ENCODE assay signal across 10 cellular contexts in genomic region chr4:100479971-100480370, GRCh38. TPM values are rescaled to one million over a fixed set of nuclear protein-coding genes. Genes with fewer than 3 reads are reported as not detected.
"Had no signal": no experiment of that assay in that cellular context is flagged by ENCODE, and none has a peak within 500 bp of the region (broad histone marks: within the 10 kb centered on the region; RNA-seq: fewer than 3 reads in every experiment).

No MANE protein-coding gene starts in this region.

- H3K9ac ChIP-seq: GM23248, KMS-11 had no signal

- H2AFZ ChIP-seq: GM23248 had no signal

- H3K4me2 ChIP-seq: KMS-11 had no signal

- FAIRE-seq: H54, HTR-8/SVneo had no signal

- H3K27ac ChIP-seq: GM23248, KMS-11 had no signal

- H3K4me3 ChIP-seq: GM23248 had no signal

- DNase-seq: GM23248, GOT3, H9, HCEC 1CT, Karpas-422, KBM-7 had no signal

RNA-seq across cellular contexts. Expression of gene EMCN, which starts 37.9 kb away (rescaled TPM):
- total RNA-seq: H9, HT-29 had no signal
